Comparison of ENCODE assay signal across 34 cellular contexts in the genomic region with DNA sequence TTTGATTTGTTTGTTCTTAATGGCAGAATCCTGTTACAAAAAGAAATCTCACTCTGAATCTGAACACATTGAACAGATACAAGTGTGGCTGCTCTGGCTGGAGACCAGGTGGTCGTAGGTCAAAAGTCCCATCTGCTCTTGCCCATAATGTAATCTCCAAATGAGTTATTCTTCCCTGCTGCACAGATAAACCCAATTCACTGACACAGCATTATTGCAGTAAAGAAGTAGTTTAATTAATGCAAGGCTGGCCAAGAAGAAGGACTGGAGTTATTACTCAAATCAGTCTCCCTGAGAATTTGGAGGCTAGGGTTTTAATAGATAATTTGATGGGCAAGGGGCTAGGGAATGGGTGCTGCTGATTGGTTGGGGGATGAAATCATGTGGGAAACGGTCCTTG.
"Had no signal": no experiment of that assay in that cellular context is flagged by ENCODE, and none has a peak within 500 bp of the region (broad histone marks: within the 10 kb centered on the region; RNA-seq: fewer than 3 reads in every experiment).

No MANE protein-coding gene starts in this region.

- H3K27me3 Mint-ChIP-seq: activated B cell treated with CpG ODN at 0.5 μM for 24 hours; activated CD4-positive, alpha-beta memory T cell treated with anti-CD3 and anti-CD28 coated beads for 36 hours; activated CD4-positive, alpha-beta T cell treated with anti-CD3 and anti-CD28 coated beads, Interleukin-2, amount 10 ng/mL, durations not matched to agents 24 days and 14 days; activated naive CD8-positive, alpha-beta T cell treated with anti-CD3 and anti-CD28 coated beads for 36 hours; activated T-helper 17 cell treated with anti-CD3 and anti-CD28 coated beads, Interleukin-2, amount 50 U/mL, for 72 hours; T-cell; T-helper 17 cell had no signal

- H3K27ac ChIP-seq: adrenal gland, body of pancreas, brain microvascular endothelial cell, breast epithelium, VCaP had no signal

- FAIRE-seq: astrocyte, TTC549 had no signal

- H3K9me3 Mint-ChIP-seq: activated T-helper 17 cell treated with anti-CD3 and anti-CD28 coated beads, Interleukin-2, amount 50 U/mL, for 72 hours had no signal

- DNase-seq: activated B cell treated with CpG ODN at 0.5 μM for 24 hours; activated CD4-positive, alpha-beta memory T cell treated with anti-CD3 and anti-CD28 coated beads for 36 hours; activated CD4-positive, alpha-beta T cell treated with anti-CD3 and anti-CD28 coated beads for 4 hours; activated CD4-positive, alpha-beta T cell treated with anti-CD3 and anti-CD28 coated beads, Interleukin-2, amount 10 ng/mL, durations not matched to agents 24 days and 14 days; activated CD4-positive, alpha-beta T cell treated with anti-CD3 and anti-CD28 coated beads, Interleukin-2, amount 50 U/mL, for 1 hour; activated CD4-positive, alpha-beta T cell treated with anti-CD3 and anti-CD28 coated beads, Interleukin-2, amount 50 U/mL, for 4 hours; activated CD4-positive, CD25-positive, alpha-beta regulatory T cell treated with anti-CD3 and anti-CD28 coated beads, Interleukin-2, amount 50 U/mL, for 72 hours; activated CD8-positive, alpha-beta memory T cell treated with anti-CD3 and anti-CD28 coated beads, Interleukin-2, amount 50 U/mL, for 4 hours; activated effector memory CD4-positive, alpha-beta T cell treated with anti-CD3 and anti-CD28 coated beads, Interleukin-2, amount 50 U/mL, for 16 hours; activated gamma-delta T cell treated with Interleukin-2 at 50 U/mL for 16 hours; activated naive CD4-positive, alpha-beta T cell; activated naive CD4-positive, alpha-beta T cell treated with anti-CD3 and anti-CD28 coated beads for 36 hours; activated naive CD4-positive, alpha-beta T cell treated with anti-CD3 and anti-CD28 coated beads, Interleukin-2, amount 50 U/mL, for 16 hours; activated naive CD8-positive, alpha-beta T cell treated with anti-CD3 and anti-CD28 coated beads for 36 hours; activated T-cell treated with anti-CD3 and anti-CD28 coated beads for 4 hours; activated T-cell treated with anti-CD3 and anti-CD28 coated beads, Interleukin-2, amount 50 U/mL, for 1 hour; activated T-cell treated with anti-CD3 and anti-CD28 coated beads, Interleukin-2, amount 50 U/mL, for 4 hours; activated T-cell treated with anti-CD3 and anti-CD28 coated beads, Interleukin-2, amount 50 U/mL, for 72 hours; adrenal gland; amniotic stem cell; aorta; body of pancreas; brain microvascular endothelial cell; central memory CD4-positive, alpha-beta T cell; T-cell; T-helper 17 cell; T1000 had no signal

- H3K4me1 Mint-ChIP-seq: activated B cell treated with CpG ODN at 0.5 μM for 24 hours; activated naive CD8-positive, alpha-beta T cell treated with anti-CD3 and anti-CD28 coated beads for 36 hours; activated T-helper 17 cell treated with anti-CD3 and anti-CD28 coated beads, Interleukin-2, amount 50 U/mL, for 72 hours; T-cell; T-helper 17 cell had no signal

- H3K27ac Mint-ChIP-seq: activated B cell treated with CpG ODN at 0.5 μM for 24 hours; activated CD4-positive, alpha-beta memory T cell treated with anti-CD3 and anti-CD28 coated beads for 36 hours; activated CD4-positive, alpha-beta T cell treated with anti-CD3 and anti-CD28 coated beads, Interleukin-2, amount 10 ng/mL, durations not matched to agents 24 days and 14 days; activated naive CD4-positive, alpha-beta T cell treated with anti-CD3 and anti-CD28 coated beads for 36 hours; activated naive CD8-positive, alpha-beta T cell treated with anti-CD3 and anti-CD28 coated beads for 36 hours; activated T-cell treated with anti-CD3 and anti-CD28 coated beads, Interleukin-2, amount 50 U/mL, for 72 hours; activated T-helper 1 cell treated with anti-CD3 and anti-CD28 coated beads, Interleukin-12 subunit alpha, Interleukin-12 subunit beta, Interleukin-2, Interleukin-4 antibody, amounts not matched to agents 30 ng/mL and 10 ng/mL and 1 ng/mL, durations not matched to agents 14 hours and 24 hours and 36 hours; activated T-helper 17 cell treated with anti-CD3 and anti-CD28 coated beads, Interleukin-2, amount 50 U/mL, for 72 hours; T-cell; T-helper 17 cell had no signal

- H3K9me3 ChIP-seq: adrenal gland, body of pancreas, breast epithelium had no signal

- H3K4me3 ChIP-seq: adrenal gland, body of pancreas, breast epithelium had no signal

- ATAC-seq: activated naive CD4-positive, alpha-beta T cell treated with anti-CD3 and anti-CD28 coated beads, Interleukin-2, amount 50 U/mL, for 72 hours; activated T-cell treated with anti-CD3 and anti-CD28 coated beads, Interleukin-2, amount 50 U/mL, for 4 hours; activated T-cell treated with anti-CD3 and anti-CD28 coated beads, Interleukin-2, amount 50 U/mL, for 72 hours; activated T-helper 17 cell treated with anti-CD3 and anti-CD28 coated beads, Interleukin-2, amount 50 U/mL, for 72 hours; body of pancreas; T-cell; T-helper 17 cell had no signal

- H3K36me3 ChIP-seq: adrenal gland, breast epithelium had no signal

- H3K4me3 Mint-ChIP-seq: activated B cell treated with CpG ODN at 0.5 μM for 24 hours; activated CD4-positive, alpha-beta memory T cell treated with anti-CD3 and anti-CD28 coated beads for 36 hours; activated CD4-positive, alpha-beta T cell treated with anti-CD3 and anti-CD28 coated beads, Interleukin-2, amount 10 ng/mL, durations not matched to agents 24 days and 14 days; activated naive CD4-positive, alpha-beta T cell treated with anti-CD3 and anti-CD28 coated beads for 36 hours; activated naive CD8-positive, alpha-beta T cell treated with anti-CD3 and anti-CD28 coated beads for 36 hours; activated T-cell treated with anti-CD3 and anti-CD28 coated beads, Interleukin-2, amount 50 U/mL, for 4 hours; activated T-cell treated with anti-CD3 and anti-CD28 coated beads, Interleukin-2, amount 50 U/mL, for 72 hours; activated T-helper 1 cell treated with anti-CD3 and anti-CD28 coated beads, Interleukin-12 subunit alpha, Interleukin-12 subunit beta, Interleukin-2, Interleukin-4 antibody, amounts not matched to agents 30 ng/mL and 10 ng/mL and 1 ng/mL, durations not matched to agents 14 hours and 24 hours and 36 hours; activated T-helper 17 cell treated with anti-CD3 and anti-CD28 coated beads, Interleukin-2, amount 50 U/mL, for 72 hours; T-cell; T-helper 17 cell had no signal

- H3K4me1 ChIP-seq: adrenal gland, body of pancreas, breast epithelium had no signal

- H3K27me3 ChIP-seq: adrenal gland, body of pancreas, brain microvascular endothelial cell, breast epithelium had no signal
